8 cellular contexts compared by ENCODE assay signal in genomic region chr5:159017787-159018186, GRCh38.
DNase-seq lines count a peak whose midpoint lies in the region; ATAC-seq and FAIRE-seq lines count a peak whose summit lies in the region.

No MANE protein-coding gene starts in this region.

- H3K27me3 ChIP-seq in right cardiac atrium (ENCODE audit: control insufficient read depth, insufficient read depth), result no peaks in the 10 kb centered on the region

- H3K4me3 ChIP-seq in right cardiac atrium (ENCODE audit: low read length), result no peak overlapping the region

- FAIRE-seq in GM19239 (lab: Jason Lieb, UNC), result no peak

- DNase-seq in stimulated activated naive CD8-positive, alpha-beta T cell treated with anti-CD3 and anti-CD28 coated beads, Interleukin-15, Interleukin-2, amounts not matched to agents 100 U/mL and 50 U/mL, for 24 hours, result peak; percentile 15
- no peak for DNase-seq in stimulated activated naive CD8-positive, alpha-beta T cell treated with anti-CD3 and anti-CD28 coated beads, Interleukin-15, amount 100 ng/mL, for 72 hours
- DNase-seq in SKM-1 (lab: John Stamatoyannopoulos, UW; ENCODE audit: unreplicated experiment), result peak; percentile 40
- DNase-seq in right cardiac atrium, result peak; percentile 84 to 89 (median 89)
- DNase-seq in HuH-7 (ENCODE audit: low spot score), result no peak
- no peak for DNase-seq in GM19239 (ENCODE audit: insufficient read length, low spot score)

- H3K4me3 Mint-ChIP-seq in stimulated activated naive CD8-positive, alpha-beta T cell treated with anti-CD3 and anti-CD28 coated beads, Interleukin-15, amount 100 ng/mL, for 72 hours, result no peak overlapping the region

- peaks cover 7% of the 10 kb centered on the region for H3K4me1 Mint-ChIP-seq in stimulated activated naive CD8-positive, alpha-beta T cell treated with anti-CD3 and anti-CD28 coated beads, Interleukin-15, amount 100 ng/mL, for 72 hours

- no peaks in the 10 kb centered on the region for H3K27me3 Mint-ChIP-seq in stimulated activated naive CD8-positive, alpha-beta T cell treated with anti-CD3 and anti-CD28 coated beads, Interleukin-15, amount 100 ng/mL, for 72 hours

- peaks cover 4% of the 10 kb centered on the region for H3K4me1 ChIP-seq in right cardiac atrium (ENCODE audit: control insufficient read depth, insufficient read depth, low read length)

- 4% methylated on average over 4 of the region's 4 CpGs for WGBS in right cardiac atrium

- ATAC-seq in stimulated activated naive CD8-positive, alpha-beta T cell treated with anti-CD3 and anti-CD28 coated beads, Interleukin-15, Interleukin-2, amounts not matched to agents 100 U/mL and 50 U/mL, for 24 hours, result no peak
- ATAC-seq in stimulated activated naive CD8-positive, alpha-beta T cell treated with anti-CD3 and anti-CD28 coated beads, Interleukin-15, amount 100 ng/mL, for 72 hours, result no peak
- ATAC-seq in right cardiac atrium (peak; percentile 84 to 94), HG02623 (IDR thresholded peaks at IDR 0.05; ENCODE audit: unreplicated experiment) (no peak), HG03135 (IDR thresholded peaks at IDR 0.05; ENCODE audit: unreplicated experiment) (no peak)

- no peaks in the 10 kb centered on the region for H3K9me3 Mint-ChIP-seq in stimulated activated naive CD8-positive, alpha-beta T cell treated with anti-CD3 and anti-CD28 coated beads, Interleukin-15, amount 100 ng/mL, for 72 hours

- no peak overlapping the region for H3K27ac ChIP-seq in right cardiac atrium (ENCODE audit: low read length)

- no peaks in the 10 kb centered on the region for H3K9me3 ChIP-seq in right cardiac atrium (ENCODE audit: control insufficient read depth, low read length)

- intact Hi-C loops in right cardiac atrium (cut with DNase I), result no loop called here

- H3K27ac Mint-ChIP-seq in stimulated activated naive CD8-positive, alpha-beta T cell treated with anti-CD3 and anti-CD28 coated beads, Interleukin-15, amount 100 ng/mL, for 72 hours, result no peak overlapping the region

Comparison
In these comparisons a context has a peak if more than half of its experiments do, and no peak if none do; other contexts are left out.
1. DNase-seq: peak in stimulated activated naive CD8-positive, alpha-beta T cell treated with anti-CD3 and anti-CD28 coated beads, Interleukin-15, Interleukin-2, amounts not matched to agents 100 U/mL and 50 U/mL, for 24 hours (single experiment), SKM-1 (single experiment) and right cardiac atrium (3 of 3); none in stimulated activated naive CD8-positive, alpha-beta T cell treated with anti-CD3 and anti-CD28 coated beads, Interleukin-15, amount 100 ng/mL, for 72 hours (0 of 2), HuH-7 (single experiment) and GM19239 (single experiment).
2. ATAC-seq: peak in right cardiac atrium (2 of 2); none in stimulated activated naive CD8-positive, alpha-beta T cell treated with anti-CD3 and anti-CD28 coated beads, Interleukin-15, Interleukin-2, amounts not matched to agents 100 U/mL and 50 U/mL, for 24 hours (single experiment), stimulated activated naive CD8-positive, alpha-beta T cell treated with anti-CD3 and anti-CD28 coated beads, Interleukin-15, amount 100 ng/mL, for 72 hours (single experiment), HG02623 (single experiment) and HG03135 (single experiment).